ENCODE assay signal across 8 cellular contexts in genomic region chr15:44535509-44536297, GRCh38. TPM values are rescaled to one million over a fixed set of nuclear protein-coding genes. Genes with fewer than 3 reads are reported as not detected.
DNase-seq lines count a peak whose midpoint lies in the region; ATAC-seq and TF ChIP-seq lines count a peak whose summit lies in the region.

No MANE protein-coding gene starts in this region.

- peaks cover 14 to 29% (median 21%) of the 10 kb centered on the region in 3 donors for H3K4me1 Mint-ChIP-seq in IgD-negative memory B cell
- H3K4me1 Mint-ChIP-seq in activated T-helper 17 cell treated with anti-CD3 and anti-CD28 coated beads, Interleukin-2, amount 50 U/mL, for 72 hours = peaks cover 24% of the 10 kb centered on the region

- H3K4me2 ChIP-seq in DOHH2 (ENCODE audit: low read length) (peak overlapping the region; percentile 79), trophoblast cell (ENCODE audit: low read length) (peak overlapping the region; percentile 68)

- H3F3A ChIP-seq in DOHH2 (ENCODE audit: control insufficient read depth, insufficient read depth) = 0 out of 2 replicates have a peak, but pooled peaks cover 6% of the 10 kb centered on the region

- no peak for ATAC-seq in activated T-helper 17 cell treated with anti-CD3 and anti-CD28 coated beads, Interleukin-2, amount 50 U/mL, for 72 hours (replicated peaks)
- ATAC-seq in HG03135 (IDR thresholded peaks at IDR 0.05; ENCODE audit: unreplicated experiment) (no peak), HG03565 (IDR thresholded peaks at IDR 0.05; ENCODE audit: unreplicated experiment) (no peak), GM21576 (IDR thresholded peaks at IDR 0.05; ENCODE audit: unreplicated experiment) (no peak)

- TF ChIP-seq CTCF in DOHH2 (IDR thresholded peaks at IDR 0.05; ENCODE audit: low read depth, low read length, poor library complexity, severe bottlenecking) (no peak), foreskin fibroblast (IDR thresholded peaks at IDR 0.05; ENCODE audit: low read depth, low read length) (no peak)

- H3K9me2 ChIP-seq in DOHH2 (replicated peaks; ENCODE audit: control insufficient read depth, low read length) = no peaks in the 10 kb centered on the region

- peak overlapping the region; percentile 85 for H2AFZ ChIP-seq in trophoblast cell (ENCODE audit: insufficient read depth, low read length, poor library complexity)

- no peaks in the 10 kb centered on the region for H3K36me3 Mint-ChIP-seq in IgD-negative memory B cell
- peaks cover 55% of the 10 kb centered on the region for H3K36me3 Mint-ChIP-seq in activated T-helper 17 cell treated with anti-CD3 and anti-CD28 coated beads, Interleukin-2, amount 50 U/mL, for 72 hours (ENCODE audit: low read depth)

- peaks cover 29% of the 10 kb centered on the region for H3K36me3 ChIP-seq in DOHH2 (ENCODE audit: control insufficient read depth, low read length)
- peaks cover 5% of the 10 kb centered on the region in 2 experiments for H3K36me3 ChIP-seq in trophoblast cell (ENCODE audit: control insufficient read depth in 1 of 2, insufficient read depth in 2 of 2, low read length in 2 of 2)

- H3K79me1 ChIP-seq in trophoblast cell (ENCODE audit: low read length) = peaks cover 12% of the 10 kb centered on the region

- H3K27ac ChIP-seq in DOHH2 (ENCODE audit: low read depth, low read length) = peak overlapping the region; percentile 55; the same call in 1 of the 2 replicates
- H3K27ac ChIP-seq in trophoblast cell (ENCODE audit: low read depth, low read length) = peak overlapping the region; percentile 91

- H3K79me2 ChIP-seq in DOHH2 (ENCODE audit: control insufficient read depth, low read length) (peaks cover 46% of the 10 kb centered on the region), trophoblast cell (ENCODE audit: control insufficient read depth, insufficient read depth, low read length, poor library complexity) (peaks cover 13% of the 10 kb centered on the region)

- peak overlapping the region; percentile 78 for H4K8ac ChIP-seq in trophoblast cell (ENCODE audit: low read depth, low read length)

- H4K91ac ChIP-seq in trophoblast cell (ENCODE audit: low read depth, low read length) = peak overlapping the region; percentile 83

- no peaks in the 10 kb centered on the region for H3K27me3 Mint-ChIP-seq in IgD-negative memory B cell
- H3K27me3 Mint-ChIP-seq in activated T-helper 17 cell treated with anti-CD3 and anti-CD28 coated beads, Interleukin-2, amount 50 U/mL, for 72 hours = no peaks in the 10 kb centered on the region

- H3K9me3 ChIP-seq in DOHH2 (ENCODE audit: control insufficient read depth, insufficient read depth, low read length) = no peaks in the 10 kb centered on the region
- no peaks in the 10 kb centered on the region for H3K9me3 ChIP-seq in trophoblast cell (ENCODE audit: insufficient read depth, low read depth, low read length)

- H3K27ac Mint-ChIP-seq in IgD-negative memory B cell = peak overlapping the region; percentile 48 to 95 (median 80)
- H3K27ac Mint-ChIP-seq in activated T-helper 17 cell treated with anti-CD3 and anti-CD28 coated beads, Interleukin-2, amount 50 U/mL, for 72 hours = peak overlapping the region; percentile 97

- H3K4me3 Mint-ChIP-seq in IgD-negative memory B cell = peak overlapping the region; percentile 67 to 99 (median 90)
- H3K4me3 Mint-ChIP-seq in activated T-helper 17 cell treated with anti-CD3 and anti-CD28 coated beads, Interleukin-2, amount 50 U/mL, for 72 hours = peak overlapping the region; percentile 99

- H2BK120ac ChIP-seq in trophoblast cell (ENCODE audit: insufficient read depth, low read length, poor library complexity) = no peak overlapping the region

- peak overlapping the region; percentile 37 for H3K4ac ChIP-seq in trophoblast cell (ENCODE audit: low read depth, low read length)

- H4K12ac ChIP-seq in trophoblast cell (ENCODE audit: low read depth, low read length) = peak overlapping the region; percentile 84

- peaks cover 27% of the 10 kb centered on the region for H3K4me1 ChIP-seq in DOHH2 (ENCODE audit: control insufficient read depth, low read length)
- H3K4me1 ChIP-seq in trophoblast cell (ENCODE audit: control insufficient read depth in 1 of 2, insufficient read depth in 2 of 2, low read length in 2 of 2) = peaks cover 0 to 5% of the 10 kb centered on the region in 2 experiments

- peaks cover 9% of the 10 kb centered on the region; the same call in 1 of the 2 replicates for H4K20me1 ChIP-seq in DOHH2 (ENCODE audit: control insufficient read depth, insufficient read depth, low read depth, low read length)

- no CpG with 5 or more reads among the region's 36 CpGs for WGBS in trophoblast cell (ENCODE audit: extremely low coverage, insufficient coverage, insufficient read length)

- no peaks in the 10 kb centered on the region for H3K27me3 ChIP-seq in DOHH2 (ENCODE audit: control insufficient read depth, low read length)
- no peaks in the 10 kb centered on the region for H3K27me3 ChIP-seq in trophoblast cell (ENCODE audit: insufficient read depth, low read length)

- no peaks in the 10 kb centered on the region for H3K9me3 Mint-ChIP-seq in IgD-negative memory B cell
- H3K9me3 Mint-ChIP-seq in activated T-helper 17 cell treated with anti-CD3 and anti-CD28 coated beads, Interleukin-2, amount 50 U/mL, for 72 hours = peaks cover 3% of the 10 kb centered on the region

- peak overlapping the region; percentile 49 for H2BK5ac ChIP-seq in trophoblast cell (ENCODE audit: low read depth, low read length, poor library complexity)

- H3K4me3 ChIP-seq in DOHH2 (ENCODE audit: low read length) = peak overlapping the region; percentile 83
- peak overlapping the region; percentile 90 to 93 for H3K4me3 ChIP-seq in foreskin fibroblast (ENCODE audit: low read depth in 1 of 2, low read length in 2 of 2)
- H3K4me3 ChIP-seq in trophoblast cell (ENCODE audit: low read depth, low read length) = peak overlapping the region; percentile 81

- no peak overlapping the region for H2AK5ac ChIP-seq in trophoblast cell (ENCODE audit: low read length)

- peak in 1 of 2 donors; percentile 5 for DNase-seq in foreskin fibroblast
- no peak for DNase-seq in trophoblast cell

- H3K23ac ChIP-seq in trophoblast cell (ENCODE audit: low read length) = no peak overlapping the region

- H3K9ac ChIP-seq in trophoblast cell (ENCODE audit: low read length) = no peak overlapping the region

- peak overlapping the region; percentile 92 for H3K14ac ChIP-seq in trophoblast cell (ENCODE audit: low read length)

- no peak overlapping the region for H2BK12ac ChIP-seq in trophoblast cell (ENCODE audit: low read length)

- no peak overlapping the region for H3K18ac ChIP-seq in trophoblast cell (ENCODE audit: low read length)

RNA-seq across cellular contexts. Expression of gene EIF3J, which starts 1.2 kb away (rescaled TPM):
- polyA plus RNA-seq in IgD-negative memory B cell = 15.4 TPM
- 10 to 100 TPM; 43.5 to 99.1 TPM for total RNA-seq in activated T-helper 17 cell treated with anti-CD3 and anti-CD28 coated beads, Interleukin-2, amount 50 U/mL, for 72 hours
- polyA plus RNA-seq in trophoblast cell (2013) = 75.9 and 78.9 TPM in 2 replicates
